In the genomic region with DNA sequence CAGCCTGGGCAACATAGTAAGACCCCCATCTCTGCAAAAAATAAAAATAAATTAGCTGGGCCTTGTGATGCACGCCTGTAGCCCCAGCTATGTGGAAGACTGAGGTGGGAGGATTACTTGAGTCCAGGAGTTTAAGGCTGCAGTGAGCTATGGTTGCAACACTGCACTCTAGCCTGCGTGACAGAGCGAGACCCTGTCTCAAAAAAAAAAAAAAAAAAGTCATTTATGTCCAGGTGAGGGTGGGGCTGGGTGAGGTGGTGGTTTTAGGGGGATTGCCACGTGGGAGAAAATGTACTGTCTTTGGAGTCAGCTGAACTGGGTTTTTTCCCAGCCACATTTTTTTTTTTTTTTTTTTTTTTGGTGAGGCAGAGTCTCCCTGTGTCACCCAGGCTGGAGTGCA, we compare ENCODE assay signal across 15 cellular contexts. TPM values are rescaled to one million over a fixed set of nuclear protein-coding genes. Genes with fewer than 3 reads are reported as not detected.
DNase-seq lines count a peak whose midpoint lies in the region; TF ChIP-seq lines count a peak whose summit lies in the region.
"Had no signal": no experiment of that assay in that cellular context is flagged by ENCODE, and none has a peak within 500 bp of the region (broad histone marks: within the 10 kb centered on the region; RNA-seq: fewer than 3 reads in every experiment).

No MANE protein-coding gene starts in this region.

- TF ChIP-seq CTCF in CD14-positive monocyte (IDR thresholded peaks at IDR 0.05) (no peak), GM12864 (IDR thresholded peaks at IDR 0.05; ENCODE audit: low read depth, low read length, missing control alignments) (no peak), chondrocyte (IDR thresholded peaks at IDR 0.05) (no peak), BE2C (IDR thresholded peaks at IDR 0.05; ENCODE audit: low read depth, low read length) (no peak)

- H3K9me3 ChIP-seq in BE2C, result no peaks in the 10 kb centered on the region
- H3K9me3 ChIP-seq: tibial artery had no signal

- peak overlapping the region in 4 of 7 donors; percentile 68 to 88 (median 76) for H3K27ac Mint-ChIP-seq in CD14-positive monocyte
- peak overlapping the region; percentile 100 for H3K27ac Mint-ChIP-seq in activated CD4-positive, alpha-beta memory T cell treated with anti-CD3 and anti-CD28 coated beads for 36 hours
- H3K27ac Mint-ChIP-seq in immature natural killer cell, result peak overlapping the region in 5 of 6 donors; percentile 86 to 99 (median 93)
- H3K27ac Mint-ChIP-seq in chondrocyte (ENCODE audit: unreplicated experiment), result no peak overlapping the region

- H3K27me3 Mint-ChIP-seq in CD14-positive monocyte (ENCODE audit: low read depth in 3 of 3) (no peaks in the 10 kb centered on the region), immature natural killer cell (ENCODE audit: low read depth in 3 of 3) (peaks cover 5 to 14% (median 10%) of the 10 kb centered on the region in 3 donors), chondrocyte (ENCODE audit: low read depth) (peaks cover 5% of the 10 kb centered on the region)
- H3K27me3 Mint-ChIP-seq in activated CD4-positive, alpha-beta memory T cell treated with anti-CD3 and anti-CD28 coated beads for 36 hours, result no peaks in the 10 kb centered on the region

- H3K4me3 ChIP-seq in GM12864 (ENCODE audit: low read depth, low read length) (no peak overlapping the region), BE2C (ENCODE audit: low read depth, low read length) (no peak overlapping the region)
- H3K4me3 ChIP-seq: tibial artery had no signal

- H3K4me1 Mint-ChIP-seq in CD14-positive monocyte, result peaks cover 79% of the 10 kb centered on the region
- H3K4me1 Mint-ChIP-seq in activated CD4-positive, alpha-beta memory T cell treated with anti-CD3 and anti-CD28 coated beads for 36 hours (ENCODE audit: low read depth), result peaks cover 76% of the 10 kb centered on the region
- H3K4me1 Mint-ChIP-seq in immature natural killer cell, result peaks cover 86 to 91% of the 10 kb centered on the region in 2 donors
- peaks cover 5% of the 10 kb centered on the region for H3K4me1 Mint-ChIP-seq in chondrocyte (ENCODE audit: low read depth)

- POLR2A ChIA-PET in activated CD4-positive, alpha-beta memory T cell treated with anti-CD3 and anti-CD28 coated beads for 36 hours (lab: Charles Lee), result interaction anchor here (0.6 to 1.4 kb wide), 5 partner anchors 9 to 71 kb away, joined by 3 to 5 read pairs (median 3); no protein-coding TSS in a partner anchor

- CTCF ChIA-PET in activated CD4-positive, alpha-beta memory T cell treated with anti-CD3 and anti-CD28 coated beads for 36 hours (lab: Charles Lee), result interaction anchor here (0.6 to 9.0 kb wide), 5 partner anchors 9 to 59 kb away, joined by 3 to 113 read pairs (median 3); no protein-coding TSS in a partner anchor

- 0 out of 2 replicates have a peak, but pooled peaks cover 2% of the 10 kb centered on the region for H3K27me3 ChIP-seq in BE2C

- H3K36me3 Mint-ChIP-seq in CD14-positive monocyte (peaks cover 14 to 33% of the 10 kb centered on the region in 2 donors), immature natural killer cell (peaks cover 0 to 10% (median 0%) of the 10 kb centered on the region in 3 donors), chondrocyte (ENCODE audit: low read depth) (no peaks in the 10 kb centered on the region)
- peaks cover 37% of the 10 kb centered on the region for H3K36me3 Mint-ChIP-seq in activated CD4-positive, alpha-beta memory T cell treated with anti-CD3 and anti-CD28 coated beads for 36 hours

- H3K36me3 ChIP-seq in BE2C, result no peaks in the 10 kb centered on the region
- H3K36me3 ChIP-seq: tibial artery had no signal

- intact Hi-C loops in CD14-positive monocyte (cut with micrococcal nuclease), result no loop called here
- intact Hi-C loops in activated CD4-positive, alpha-beta memory T cell treated with anti-CD3 and anti-CD28 coated beads for 36 hours (cut with micrococcal nuclease), result no loop called here

- no peaks in the 10 kb centered on the region for H3K9me3 Mint-ChIP-seq in CD14-positive monocyte
- H3K9me3 Mint-ChIP-seq in activated CD4-positive, alpha-beta memory T cell treated with anti-CD3 and anti-CD28 coated beads for 36 hours, result no peaks in the 10 kb centered on the region
- H3K9me3 Mint-ChIP-seq in immature natural killer cell, result no peaks in the 10 kb centered on the region
- H3K9me3 Mint-ChIP-seq in chondrocyte (ENCODE audit: low read depth), result no peaks in the 10 kb centered on the region

- DNase-seq in CD14-positive monocyte (ENCODE audit: low spot score), result no peak
- peak; percentile 44 for DNase-seq in GM12864 (ENCODE audit: low read depth)
- peak; percentile 66 for DNase-seq in activated CD4-positive, alpha-beta memory T cell treated with anti-CD3 and anti-CD28 coated beads for 36 hours
- DNase-seq in immature natural killer cell, result peak in 1 of 3 donors; percentile 12
- no peak for DNase-seq in chondrocyte (ENCODE audit: low spot score)
- no peak for DNase-seq in nucleus accumbens (lab: John Stamatoyannopoulos, UW)
- DNase-seq in BE2C, result no peak
- DNase-seq: dermis blood vessel endothelial cell, hippocampal formation, left cardiac atrium, NCI-H2029, NCI-H82, posterior cingulate gyrus, T1000, tibial artery had no signal

- no peak overlapping the region for H3K4me3 Mint-ChIP-seq in CD14-positive monocyte
- peak overlapping the region; percentile 48 for H3K4me3 Mint-ChIP-seq in activated CD4-positive, alpha-beta memory T cell treated with anti-CD3 and anti-CD28 coated beads for 36 hours
- H3K4me3 Mint-ChIP-seq in immature natural killer cell, result peak overlapping the region in 2 of 5 donors; percentile 54 to 66
- no peak overlapping the region for H3K4me3 Mint-ChIP-seq in chondrocyte (ENCODE audit: unreplicated experiment)

- H3K4me1 ChIP-seq in BE2C, result no peaks in the 10 kb centered on the region
- H3K4me1 ChIP-seq: tibial artery had no signal

RNA-seq across cellular contexts. Expression of a gene that starts 6.7 kb away (rescaled TPM):
- polyA plus RNA-seq in CD14-positive monocyte (10 to 100 TPM; 33.2 to 52.2 TPM), immature natural killer cell (100 to 1,000 TPM in 1 of 3 donors, 10 to 100 TPM in 2; 43.4 to 133 (median 49.0) TPM)
- 100 to 1,000 TPM; 129 to 138 TPM for total RNA-seq in activated CD4-positive, alpha-beta memory T cell treated with anti-CD3 and anti-CD28 coated beads for 36 hours
- 2.9 to 4.5 TPM (median 4.3 TPM) in 3 replicates for total RNA-seq in chondrocyte
- polyA plus RNA-seq in BE2C (2012; ENCODE audit: insufficient read depth, insufficient read length, low read depth), result not detected

Comparison
In these comparisons a context has a peak if more than half of its experiments do, and no peak if none do; other contexts are left out.
1. DNase-seq: peak in GM12864 (single experiment) and activated CD4-positive, alpha-beta memory T cell treated with anti-CD3 and anti-CD28 coated beads for 36 hours (single experiment); none in CD14-positive monocyte (single experiment), chondrocyte (single experiment), nucleus accumbens (0 of 56) and BE2C (single experiment).
2. RNA of a gene that starts 6.7 kb away (total RNA-seq): 129 to 138 TPM in activated CD4-positive, alpha-beta memory T cell treated with anti-CD3 and anti-CD28 coated beads for 36 hours; 2.9 to 4.5 TPM in chondrocyte; every median in the first group is over 10 times any median in the second.